In genomic region chr6:45609141-45609638, GRCh38 we compare ENCODE assay signal across 14 cellular contexts.
DNase-seq lines count a peak whose midpoint lies in the region; TF ChIP-seq lines count a peak whose summit lies in the region.
"Had no signal": no experiment of that assay in that cellular context is flagged by ENCODE, and none has a peak within 500 bp of the region (broad histone marks: within the 10 kb centered on the region; RNA-seq: fewer than 3 reads in every experiment).

No MANE protein-coding gene starts in this region.

- H3K4me3 Mint-ChIP-seq in activated T-cell treated with anti-CD3 and anti-CD28 coated beads, Interleukin-2, amount 50 U/mL, for 24 hours = no peak overlapping the region
- no peak overlapping the region for H3K4me3 Mint-ChIP-seq in type B pancreatic cell
- H3K4me3 Mint-ChIP-seq: naive thymus-derived CD8-positive, alpha-beta T cell had no signal

- H3K4me1 Mint-ChIP-seq in activated T-cell treated with anti-CD3 and anti-CD28 coated beads, Interleukin-2, amount 50 U/mL, for 24 hours (ENCODE audit: low read depth) = peaks cover 32% of the 10 kb centered on the region
- peaks cover 43% of the 10 kb centered on the region for H3K4me1 Mint-ChIP-seq in type B pancreatic cell (ENCODE audit: unreplicated experiment)

- peak overlapping the region; percentile 85 for H3K27ac Mint-ChIP-seq in activated T-cell treated with anti-CD3 and anti-CD28 coated beads, Interleukin-2, amount 50 U/mL, for 24 hours
- H3K27ac Mint-ChIP-seq in type B pancreatic cell = peak overlapping the region; percentile 97

- no peaks in the 10 kb centered on the region for H3K36me3 Mint-ChIP-seq in activated T-cell treated with anti-CD3 and anti-CD28 coated beads, Interleukin-2, amount 50 U/mL, for 24 hours (ENCODE audit: low read depth)
- H3K36me3 Mint-ChIP-seq in type B pancreatic cell = no peaks in the 10 kb centered on the region

- H3K4me3 ChIP-seq in fibroblast of pulmonary artery (replicated peaks; ENCODE audit: low read depth, low read length) = no peak overlapping the region
- no peak overlapping the region for H3K4me3 ChIP-seq in MG63

- H3K36me3 ChIP-seq in MG63 = no peaks in the 10 kb centered on the region

- no peaks in the 10 kb centered on the region for H3K27me3 ChIP-seq in MG63

- H3K27me3 Mint-ChIP-seq in activated T-cell treated with anti-CD3 and anti-CD28 coated beads, Interleukin-2, amount 50 U/mL, for 24 hours = no peaks in the 10 kb centered on the region
- H3K27me3 Mint-ChIP-seq in type B pancreatic cell = no peaks in the 10 kb centered on the region
- H3K27me3 Mint-ChIP-seq: naive thymus-derived CD8-positive, alpha-beta T cell had no signal

- no peak for TF ChIP-seq CTCF in fibroblast of pulmonary artery (IDR thresholded peaks at IDR 0.05; ENCODE audit: low read length, missing control alignments)
- no peak for TF ChIP-seq CTCF in type B pancreatic cell (conservative IDR thresholded peaks at IDR 0.05)

- no peaks in the 10 kb centered on the region for H3K9me3 ChIP-seq in MG63

- no peak for DNase-seq in activated T-cell treated with anti-CD3 and anti-CD28 coated beads, Interleukin-2, amount 50 U/mL, for 24 hours
- no peak for DNase-seq in activated T-cell treated with anti-CD3 and anti-CD28 coated beads, Interleukin-2, amount 50 U/mL, for 48 hours
- DNase-seq in RPMI7951 (ENCODE audit: low read depth) (peak; percentile 100), fibroblast of pulmonary artery (ENCODE audit: low read depth) (peak; percentile 92), type B pancreatic cell (ENCODE audit: extremely low spot score, unreplicated experiment) (no peak), MG63 (no peak), NCI-H1417 (lab: John Stamatoyannopoulos, UW) (no peak), substantia nigra (lab: John Stamatoyannopoulos, UW) (no peak)
- DNase-seq: activated CD4-positive, CD25-positive, alpha-beta regulatory T cell treated with anti-CD3 and anti-CD28 coated beads, Interleukin-2, amount 50 U/mL, for 72 hours; activated naive CD4-positive, alpha-beta T cell treated with anti-CD3 and anti-CD28 coated beads, Interleukin-2, amount 50 U/mL, for 16 hours; AML-193; naive thymus-derived CD8-positive, alpha-beta T cell; NCI-H510A treated with DMSO at 0.1 percent for 48 hours; SHP77 treated with DMSO at 0.1 percent for 48 hours had no signal

- H3K27ac ChIP-seq in substantia nigra (ENCODE audit: low read depth, low read length, poor library complexity, severe bottlenecking) = no peak overlapping the region

- peaks cover 6% of the 10 kb centered on the region for H3K9me3 Mint-ChIP-seq in activated T-cell treated with anti-CD3 and anti-CD28 coated beads, Interleukin-2, amount 50 U/mL, for 24 hours
- peaks cover 2% of the 10 kb centered on the region for H3K9me3 Mint-ChIP-seq in type B pancreatic cell

Comparison
In these comparisons a context has a peak if more than half of its experiments do, and no peak if none do; other contexts are left out.
1. DNase-seq: peak in RPMI7951 (single experiment) and fibroblast of pulmonary artery (single experiment); none in activated T-cell treated with anti-CD3 and anti-CD28 coated beads, Interleukin-2, amount 50 U/mL, for 24 hours (single experiment), activated T-cell treated with anti-CD3 and anti-CD28 coated beads, Interleukin-2, amount 50 U/mL, for 48 hours (0 of 2), type B pancreatic cell (single experiment), MG63 (single experiment), NCI-H1417 (0 of 3) and substantia nigra (0 of 49).